ENCODE assay signal across 33 cellular contexts in the genomic region with DNA sequence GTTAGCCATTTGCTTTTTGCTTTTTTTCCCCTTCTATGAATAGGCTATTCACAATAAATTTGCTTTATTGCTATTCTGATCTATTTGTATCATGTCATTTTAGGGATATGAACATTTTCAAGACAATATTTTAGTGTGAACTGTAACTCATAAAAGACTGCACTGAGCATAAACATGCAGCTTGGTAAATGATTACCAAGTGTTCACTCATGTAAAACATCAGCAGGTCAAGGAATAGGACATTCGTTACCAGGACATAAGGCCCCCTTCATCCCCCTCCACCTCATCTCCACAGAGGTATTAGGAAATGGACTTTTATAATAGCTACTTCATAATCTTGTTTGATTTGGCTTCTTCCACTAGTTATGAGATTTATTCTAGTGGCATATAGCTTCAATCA. TPM values are rescaled to one million over a fixed set of nuclear protein-coding genes. Genes with fewer than 3 reads are reported as not detected.
"Had no signal": no experiment of that assay in that cellular context is flagged by ENCODE, and none has a peak within 500 bp of the region (broad histone marks: within the 10 kb centered on the region; RNA-seq: fewer than 3 reads in every experiment).

No MANE protein-coding gene starts in this region.

- H3K4me3 Mint-ChIP-seq: memory B cell; natural killer cell; neural crest cell; stimulated activated effector memory CD8-positive, alpha-beta T cell treated with anti-CD3 and anti-CD28 coated beads, Interleukin-12 subunit alpha, Interleukin-12 subunit beta, amount 100 ng/mL, for 72 hours had no signal

- ATAC-seq: left cardiac atrium; natural killer cell; pancreas; stimulated activated effector memory CD8-positive, alpha-beta T cell treated with anti-CD3 and anti-CD28 coated beads, Interleukin-12 subunit alpha, Interleukin-12 subunit beta, amount 100 ng/mL, for 72 hours had no signal

- H3K27ac Mint-ChIP-seq: memory B cell; natural killer cell; stimulated activated effector memory CD8-positive, alpha-beta T cell treated with anti-CD3 and anti-CD28 coated beads, Interleukin-12 subunit alpha, Interleukin-12 subunit beta, amount 100 ng/mL, for 72 hours had no signal

- H3K27me3 ChIP-seq: esophagus squamous epithelium, neutrophil, right atrium auricular region, sigmoid colon, stomach, thyroid gland, vagina had no signal

- H3K36me3 ChIP-seq: esophagus squamous epithelium, neutrophil, pancreas, right atrium auricular region, sigmoid colon, stomach, thyroid gland, vagina had no signal

- H3K4me1 Mint-ChIP-seq: natural killer cell; neural crest cell; stimulated activated effector memory CD8-positive, alpha-beta T cell treated with anti-CD3 and anti-CD28 coated beads, Interleukin-12 subunit alpha, Interleukin-12 subunit beta, amount 100 ng/mL, for 72 hours had no signal

- H3K4me1 ChIP-seq: esophagus squamous epithelium, pancreas, right atrium auricular region, sigmoid colon, stomach, thyroid gland, vagina had no signal

- H3K9me3 ChIP-seq: esophagus squamous epithelium, neutrophil, pancreas, right atrium auricular region, sigmoid colon, stomach, thyroid gland, vagina had no signal

- H3K27ac ChIP-seq: coronary artery, esophagus squamous epithelium, neutrophil, pancreas, right atrium auricular region, sigmoid colon, stomach, thyroid gland, vagina had no signal

- H3K36me3 Mint-ChIP-seq: memory B cell; natural killer cell; stimulated activated effector memory CD8-positive, alpha-beta T cell treated with anti-CD3 and anti-CD28 coated beads, Interleukin-12 subunit alpha, Interleukin-12 subunit beta, amount 100 ng/mL, for 72 hours had no signal

- DNase-seq: dermis blood vessel endothelial cell; effector memory CD4-positive, alpha-beta T cell; erythroblast; esophagus squamous epithelium; left cardiac atrium; natural killer cell; pancreas; sigmoid colon; stimulated activated CD4-positive, alpha-beta T cell treated with anti-CD3 and anti-CD28 coated beads, Interleukin-2, amount 100 ng/mL, for 24 hours; stimulated activated CD4-positive, alpha-beta T cell treated with anti-CD3 and anti-CD28 coated beads, Interleukin-4, amount 100 ng/mL, for 24 hours; stimulated activated naive CD4-positive, alpha-beta T cell treated with Interleukin-2 at 50 U/mL for 16 hours; stomach; thyroid gland; trophoblast cell had no signal

- H3K9me3 Mint-ChIP-seq: memory B cell; natural killer cell; neural crest cell; stimulated activated effector memory CD8-positive, alpha-beta T cell treated with anti-CD3 and anti-CD28 coated beads, Interleukin-12 subunit alpha, Interleukin-12 subunit beta, amount 100 ng/mL, for 72 hours had no signal

- H3K4me3 ChIP-seq: coronary artery, esophagus squamous epithelium, lung, pancreas, right atrium auricular region, sigmoid colon, stomach, thyroid gland, vagina had no signal

RNA-seq across cellular contexts. Expression of a gene that starts 12.4 kb away (rescaled TPM):
- total RNA-seq: dermis blood vessel endothelial cell, left cardiac atrium, natural killer cell, omental fat pad, posterior vena cava, right atrium auricular region, vagina had no signal
- polyA plus RNA-seq: stomach had no signal

RNA-seq across cellular contexts. Expression of a gene that starts 12.5 kb away (rescaled TPM):
- total RNA-seq: mononuclear cell, natural killer cell had no signal

RNA-seq across cellular contexts. Expression of a gene that starts 56.1 kb away (rescaled TPM):
- total RNA-seq: dermis blood vessel endothelial cell, endothelial cell of umbilical vein, frontal cortex, left cardiac atrium, mononuclear cell, natural killer cell, omental fat pad, pancreas, posterior vena cava, right atrium auricular region, sigmoid colon, skeletal muscle tissue, subcutaneous adipose tissue, temporal lobe, ureter, vagina had no signal
- polyA plus RNA-seq: keratinocyte, liver, lung, pancreas, stomach had no signal
